In the genomic region with DNA sequence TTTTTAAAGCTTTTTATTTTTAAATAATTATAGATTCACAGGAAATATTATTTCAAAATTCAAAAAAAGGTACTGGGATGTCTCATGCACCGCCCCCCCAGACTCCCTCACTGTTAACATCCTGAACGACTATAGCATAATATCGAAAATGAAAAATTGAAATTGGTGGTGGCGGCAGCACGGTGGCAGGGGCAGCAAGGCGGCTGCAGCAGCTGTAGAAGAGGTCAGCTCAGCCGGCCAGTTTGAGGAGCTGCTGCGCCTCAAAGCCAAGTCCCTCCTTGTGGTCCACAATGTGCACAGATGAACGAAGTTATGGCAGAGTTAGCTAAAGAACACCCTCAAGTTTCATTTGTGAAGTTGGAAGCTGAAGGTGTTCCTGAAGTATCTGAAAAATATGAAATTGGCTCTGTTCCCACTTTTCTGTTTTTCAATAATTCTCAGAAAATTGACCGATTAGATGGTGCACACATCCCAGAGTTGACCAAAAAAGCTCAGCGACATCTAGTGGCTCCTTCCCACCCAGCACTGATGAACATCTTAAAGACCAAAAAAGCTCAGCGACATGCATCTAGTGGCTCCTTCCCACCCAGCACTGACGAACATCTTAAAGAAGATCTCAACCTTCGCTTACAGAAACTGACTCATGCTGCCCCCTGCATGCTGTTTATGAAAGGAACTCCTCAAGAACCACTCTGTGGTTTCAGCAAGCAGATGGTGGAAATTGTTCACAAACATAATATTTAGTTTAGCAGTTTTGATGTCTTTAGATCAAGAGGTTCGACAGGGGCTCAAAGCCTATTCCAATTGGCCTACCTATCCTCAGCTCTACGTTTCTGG, we compare ENCODE assay signal across 1 cellular context.
TF ChIP-seq lines count a peak whose summit lies in the region.

No MANE protein-coding gene starts in this region.

TF ChIP-seq in HepG2, 621 proteins besides CTCF, POLR2A, EP300 and RAD21 (continued from another document):
- TF ChIP-seq, protein P1, sequence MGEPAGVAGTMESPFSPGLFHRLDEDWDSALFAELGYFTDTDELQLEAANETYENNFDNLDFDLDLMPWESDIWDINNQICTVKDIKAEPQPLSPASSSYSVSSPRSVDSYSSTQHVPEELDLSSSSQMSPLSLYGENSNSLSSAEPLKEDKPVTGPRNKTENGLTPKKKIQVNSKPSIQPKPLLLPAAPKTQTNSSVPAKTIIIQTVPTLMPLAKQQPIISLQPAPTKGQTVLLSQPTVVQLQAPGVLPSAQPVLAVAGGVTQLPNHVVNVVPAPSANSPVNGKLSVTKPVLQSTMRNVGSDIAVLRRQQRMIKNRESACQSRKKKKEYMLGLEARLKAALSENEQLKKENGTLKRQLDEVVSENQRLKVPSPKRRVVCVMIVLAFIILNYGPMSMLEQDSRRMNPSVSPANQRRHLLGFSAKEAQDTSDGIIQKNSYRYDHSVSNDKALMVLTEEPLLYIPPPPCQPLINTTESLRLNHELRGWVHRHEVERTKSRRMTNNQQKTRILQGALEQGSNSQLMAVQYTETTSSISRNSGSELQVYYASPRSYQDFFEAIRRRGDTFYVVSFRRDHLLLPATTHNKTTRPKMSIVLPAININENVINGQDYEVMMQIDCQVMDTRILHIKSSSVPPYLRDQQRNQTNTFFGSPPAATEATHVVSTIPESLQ (CRISPR knock-in tag; conservative IDR thresholded peaks at IDR 0.05): 0 out of 2 replicates have a peak, but pooled peaks have one; percentile 59
- TF ChIP-seq, protein P2, sequence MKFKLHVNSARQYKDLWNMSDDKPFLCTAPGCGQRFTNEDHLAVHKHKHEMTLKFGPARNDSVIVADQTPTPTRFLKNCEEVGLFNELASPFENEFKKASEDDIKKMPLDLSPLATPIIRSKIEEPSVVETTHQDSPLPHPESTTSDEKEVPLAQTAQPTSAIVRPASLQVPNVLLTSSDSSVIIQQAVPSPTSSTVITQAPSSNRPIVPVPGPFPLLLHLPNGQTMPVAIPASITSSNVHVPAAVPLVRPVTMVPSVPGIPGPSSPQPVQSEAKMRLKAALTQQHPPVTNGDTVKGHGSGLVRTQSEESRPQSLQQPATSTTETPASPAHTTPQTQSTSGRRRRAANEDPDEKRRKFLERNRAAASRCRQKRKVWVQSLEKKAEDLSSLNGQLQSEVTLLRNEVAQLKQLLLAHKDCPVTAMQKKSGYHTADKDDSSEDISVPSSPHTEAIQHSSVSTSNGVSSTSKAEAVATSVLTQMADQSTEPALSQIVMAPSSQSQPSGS (CRISPR knock-in tag; IDR thresholded peaks at IDR 0.05): no peak
- peak; percentile 23; the same call in 1 of the 2 replicates for TF ChIP-seq HOXA3 (CRISPR knock-in tag; IDR thresholded peaks at IDR 0.05)
- no peak for TF ChIP-seq ZNF138 (CRISPR knock-in tag; IDR thresholded peaks at IDR 0.05; ENCODE audit: low read depth)
- no peak for TF ChIP-seq POLR2AphosphoS2 (IDR thresholded peaks at IDR 0.05; ENCODE audit: low read depth, low read length)
- no peak for TF ChIP-seq MTA3 (CRISPR knock-in tag; IDR thresholded peaks at IDR 0.05)
- TF ChIP-seq KDM5B (CRISPR knock-in tag; IDR thresholded peaks at IDR 0.05; ENCODE audit: borderline replicate concordance): 0 out of 2 replicates have a peak, but pooled peaks have one; percentile 35
- TF ChIP-seq STAG1 (CRISPR knock-in tag; IDR thresholded peaks at IDR 0.05): peak; percentile 85
- no peak for TF ChIP-seq ONECUT2 (CRISPR knock-in tag; IDR thresholded peaks at IDR 0.05)
- TF ChIP-seq SMC3 (IDR thresholded peaks at IDR 0.05; ENCODE audit: low read length): peak; percentile 89
- 0 out of 2 replicates have a peak, but pooled peaks have one; percentile 45 for TF ChIP-seq ZNF180 (CRISPR knock-in tag; IDR thresholded peaks at IDR 0.05; ENCODE audit: borderline replicate concordance, low read depth)
- 0 out of 2 replicates have a peak, but pooled peaks have one; percentile 31 for TF ChIP-seq HOXA5 (CRISPR knock-in tag; IDR thresholded peaks at IDR 0.05)
- TF ChIP-seq KDM2A (CRISPR knock-in tag; IDR thresholded peaks at IDR 0.05; ENCODE audit: borderline replicate concordance, low read depth): peak; percentile 37; the same call in 1 of the 2 replicates
- TF ChIP-seq, protein P3, sequence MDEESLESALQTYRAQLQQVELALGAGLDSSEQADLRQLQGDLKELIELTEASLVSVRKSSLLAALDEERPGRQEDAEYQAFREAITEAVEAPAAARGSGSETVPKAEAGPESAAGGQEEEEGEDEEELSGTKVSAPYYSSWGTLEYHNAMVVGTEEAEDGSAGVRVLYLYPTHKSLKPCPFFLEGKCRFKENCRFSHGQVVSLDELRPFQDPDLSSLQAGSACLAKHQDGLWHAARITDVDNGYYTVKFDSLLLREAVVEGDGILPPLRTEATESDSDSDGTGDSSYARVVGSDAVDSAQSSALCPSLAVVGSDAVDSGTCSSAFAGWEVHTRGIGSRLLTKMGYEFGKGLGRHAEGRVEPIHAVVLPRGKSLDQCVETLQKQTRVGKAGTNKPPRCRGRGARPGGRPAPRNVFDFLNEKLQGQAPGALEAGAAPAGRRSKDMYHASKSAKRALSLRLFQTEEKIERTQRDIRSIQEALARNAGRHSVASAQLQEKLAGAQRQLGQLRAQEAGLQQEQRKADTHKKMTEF (CRISPR knock-in tag; IDR thresholded peaks at IDR 0.05): peak; percentile 21; the same call in 1 of the 2 replicates
- TF ChIP-seq, protein P4, sequence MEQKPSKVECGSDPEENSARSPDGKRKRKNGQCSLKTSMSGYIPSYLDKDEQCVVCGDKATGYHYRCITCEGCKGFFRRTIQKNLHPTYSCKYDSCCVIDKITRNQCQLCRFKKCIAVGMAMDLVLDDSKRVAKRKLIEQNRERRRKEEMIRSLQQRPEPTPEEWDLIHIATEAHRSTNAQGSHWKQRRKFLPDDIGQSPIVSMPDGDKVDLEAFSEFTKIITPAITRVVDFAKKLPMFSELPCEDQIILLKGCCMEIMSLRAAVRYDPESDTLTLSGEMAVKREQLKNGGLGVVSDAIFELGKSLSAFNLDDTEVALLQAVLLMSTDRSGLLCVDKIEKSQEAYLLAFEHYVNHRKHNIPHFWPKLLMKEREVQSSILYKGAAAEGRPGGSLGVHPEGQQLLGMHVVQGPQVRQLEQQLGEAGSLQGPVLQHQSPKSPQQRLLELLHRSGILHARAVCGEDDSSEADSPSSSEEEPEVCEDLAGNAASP (CRISPR knock-in tag; IDR thresholded peaks at IDR 0.05; ENCODE audit: borderline replicate concordance): 0 out of 2 replicates have a peak, but pooled peaks have one; percentile 25
- TF ChIP-seq TEAD3 (CRISPR knock-in tag; optimal IDR thresholded peaks at IDR 0.05; ENCODE audit: borderline replicate concordance): peak; percentile 40
- TF ChIP-seq, protein P5, sequence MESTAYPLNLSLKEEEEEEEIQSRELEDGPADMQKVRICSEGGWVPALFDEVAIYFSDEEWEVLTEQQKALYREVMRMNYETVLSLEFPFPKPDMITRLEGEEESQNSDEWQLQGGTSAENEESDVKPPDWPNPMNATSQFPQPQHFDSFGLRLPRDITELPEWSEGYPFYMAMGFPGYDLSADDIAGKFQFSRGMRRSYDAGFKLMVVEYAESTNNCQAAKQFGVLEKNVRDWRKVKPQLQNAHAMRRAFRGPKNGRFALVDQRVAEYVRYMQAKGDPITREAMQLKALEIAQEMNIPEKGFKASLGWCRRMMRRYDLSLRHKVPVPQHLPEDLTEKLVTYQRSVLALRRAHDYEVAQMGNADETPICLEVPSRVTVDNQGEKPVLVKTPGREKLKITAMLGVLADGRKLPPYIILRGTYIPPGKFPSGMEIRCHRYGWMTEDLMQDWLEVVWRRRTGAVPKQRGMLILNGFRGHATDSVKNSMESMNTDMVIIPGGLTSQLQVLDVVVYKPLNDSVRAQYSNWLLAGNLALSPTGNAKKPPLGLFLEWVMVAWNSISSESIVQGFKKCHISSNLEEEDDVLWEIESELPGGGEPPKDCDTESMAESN (CRISPR knock-in tag; conservative IDR thresholded peaks at IDR 0.05): no peak
- TF ChIP-seq ZNF670 (CRISPR knock-in tag; IDR thresholded peaks at IDR 0.05; ENCODE audit: borderline replicate concordance): no peak
- 0 out of 2 replicates have a peak, but pooled peaks have one; percentile 4 for TF ChIP-seq SAP130 (CRISPR knock-in tag; IDR thresholded peaks at IDR 0.05; ENCODE audit: low read depth)
